18 cellular contexts compared by ENCODE assay signal in the genomic region with DNA sequence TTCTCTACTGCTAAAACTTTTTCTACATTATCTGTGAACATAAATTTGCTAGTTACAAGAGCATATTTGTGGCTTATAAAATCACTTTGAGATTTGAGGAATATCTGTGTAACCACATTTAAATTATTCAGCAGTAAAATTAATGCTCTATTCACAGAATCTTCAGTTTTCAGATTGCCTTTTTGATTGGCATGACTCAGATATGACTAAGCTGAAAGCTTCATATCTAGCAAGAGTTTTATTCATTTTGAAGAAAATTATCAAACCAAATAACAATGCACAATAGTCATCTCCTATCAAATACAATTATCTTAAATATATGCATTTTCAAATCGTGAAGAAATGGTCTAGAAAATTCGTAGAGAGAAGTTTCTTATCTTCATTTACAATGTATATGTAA.
DNase-seq lines count a peak whose midpoint lies in the region; ATAC-seq, FAIRE-seq and TF ChIP-seq lines count a peak whose summit lies in the region.
"Had no signal": no experiment of that assay in that cellular context is flagged by ENCODE, and none has a peak within 500 bp of the region (broad histone marks: within the 10 kb centered on the region; RNA-seq: fewer than 3 reads in every experiment).

No MANE protein-coding gene starts in this region.

- H3K27ac ChIP-seq in HCT116 (ENCODE audit: low read depth, low read length) (no peak overlapping the region), PC-3 (ENCODE audit: low read length) (no peak overlapping the region), astrocyte (ENCODE audit: low read depth, low read length) (no peak overlapping the region), caudate nucleus (ENCODE audit: low read depth, low read length) (no peak overlapping the region), left lung (no peak overlapping the region), heart left ventricle (no peak overlapping the region)
- H3K27ac ChIP-seq: 22Rv1, HL-60 had no signal

- H4K20me1 ChIP-seq in HCT116 (ENCODE audit: insufficient read depth) (no peaks in the 10 kb centered on the region), PC-3 (ENCODE audit: low read length) (no peaks in the 10 kb centered on the region), astrocyte (ENCODE audit: insufficient read depth, low read length) (no peaks in the 10 kb centered on the region)

- H3K79me2 ChIP-seq in HCT116 (ENCODE audit: insufficient read depth, low read length) (no peaks in the 10 kb centered on the region), PC-3 (ENCODE audit: low read length) (no peaks in the 10 kb centered on the region), astrocyte (ENCODE audit: insufficient read depth, low read length) (no peaks in the 10 kb centered on the region)

- POLR2A ChIA-PET in HCT116 (lab: Charles Lee): no interaction called here
- POLR2A ChIA-PET in PC-3 (lab: Charles Lee; ENCODE audit: unreplicated experiment): no interaction called here

- no peaks in the 10 kb centered on the region for H3K4me1 ChIP-seq in HCT116 (ENCODE audit: control insufficient read depth in 1 of 2, insufficient read depth in 2 of 2, low read length in 2 of 2)
- no peaks in the 10 kb centered on the region for H3K4me1 ChIP-seq in PC-3 (ENCODE audit: insufficient read depth, low read length)
- H3K4me1 ChIP-seq in astrocyte (ENCODE audit: insufficient read depth, low read length): no peaks in the 10 kb centered on the region
- H3K4me1 ChIP-seq in left lung: no peaks in the 10 kb centered on the region
- H3K4me1 ChIP-seq in heart left ventricle: no peaks in the 10 kb centered on the region
- H3K4me1 ChIP-seq: HAP-1 had no signal

- no peak for TF ChIP-seq CTCF in HCT116 (IDR thresholded peaks at IDR 0.05 in 2 of 3, conservative IDR thresholded peaks at IDR 0.05 in 1 of 3; ENCODE audit: borderline replicate concordance in 1 of 3, insufficient read depth in 1 of 3, low read depth in 2 of 3, low read length in 2 of 3)
- no peak for TF ChIP-seq CTCF in PC-3 (conservative IDR thresholded peaks at IDR 0.05; ENCODE audit: low read depth, low read length)
- TF ChIP-seq CTCF in astrocyte (IDR thresholded peaks at IDR 0.05; ENCODE audit: insufficient read depth, low read depth, low read length): no peak
- no peak for TF ChIP-seq CTCF in left lung (IDR thresholded peaks at IDR 0.05)
- no peak for TF ChIP-seq CTCF in heart left ventricle (IDR thresholded peaks at IDR 0.05)

- H3K36me3 Mint-ChIP-seq in astrocyte (ENCODE audit: low read depth, unreplicated experiment): no peaks in the 10 kb centered on the region
- H3K36me3 Mint-ChIP-seq: CD14-positive monocyte; CD8-positive, alpha-beta T cell had no signal

- intact Hi-C loops in HCT116 (cut with micrococcal nuclease): no loop called here
- intact Hi-C loops in PC-3 (cut with micrococcal nuclease): no loop called here
- intact Hi-C loops in cardiac septum (cut with DNase I): no loop called here
- intact Hi-C loops in left lung (cut with DNase I): no loop called here
- intact Hi-C loops in heart left ventricle (cut with DNase I): no loop called here

- 47 to 56% (median 51%) methylated on average over 2 of the region's 2 CpGs for WGBS in heart left ventricle, 4 donors

- no peaks in the 10 kb centered on the region for H3K4me1 Mint-ChIP-seq in astrocyte (ENCODE audit: low read depth, unreplicated experiment)
- H3K4me1 Mint-ChIP-seq: CD14-positive monocyte had no signal

- RAD21 ChIA-PET in HCT116 (lab: Charles Lee; ENCODE audit: low non-redundant PET in 1 of 2, low total read pairs in 2 of 2, uncharacterized antibody in 2 of 2, unreplicated experiment in 2 of 2): no interaction called here

- DNase-seq in COLO829 (ENCODE audit: low spot score): peak; percentile 70
- no peak for DNase-seq in HCT116 (ENCODE audit: low read depth, low spot score)
- DNase-seq in PC-3: peak; percentile 12
- peak; percentile 13 for DNase-seq in astrocyte (ENCODE audit: low read depth)
- no peak for DNase-seq in caudate nucleus (lab: John Stamatoyannopoulos, UW)
- no peak for DNase-seq in cardiac septum (ENCODE audit: low spot score)
- DNase-seq in left lung: no peak
- no peak for DNase-seq in heart left ventricle
- DNase-seq: CD8-positive, alpha-beta T cell; DMS 273 treated with DMSO at 0.1 percent for 48 hours; GDM1 had no signal

- H2AFZ ChIP-seq in HCT116 (ENCODE audit: low read depth, low read length, poor library complexity, severe bottlenecking): no peak overlapping the region
- no peak overlapping the region for H2AFZ ChIP-seq in PC-3 (ENCODE audit: low read length)
- H2AFZ ChIP-seq in astrocyte (ENCODE audit: low read depth, low read length): no peak overlapping the region

- BruUV-seq in HCT116 (replicated peaks; lab: Mats Ljungman, UMichigan) (no TSS peak), PC-3 (replicated peaks; lab: Mats Ljungman, UMichigan) (no TSS peak)

- H3K27me3 Mint-ChIP-seq in astrocyte (ENCODE audit: low read depth, unreplicated experiment): no peaks in the 10 kb centered on the region

- no peaks in the 10 kb centered on the region for H3F3A ChIP-seq in PC-3 (ENCODE audit: low read length, unreplicated experiment)

- no peaks in the 10 kb centered on the region for H3K27me3 ChIP-seq in HCT116 (ENCODE audit: insufficient read depth, low read length)
- no peaks in the 10 kb centered on the region for H3K27me3 ChIP-seq in PC-3 (ENCODE audit: low read length)
- H3K27me3 ChIP-seq in astrocyte (ENCODE audit: insufficient read depth, low read length): no peaks in the 10 kb centered on the region
- H3K27me3 ChIP-seq in left lung: no peaks in the 10 kb centered on the region
- no peaks in the 10 kb centered on the region for H3K27me3 ChIP-seq in heart left ventricle

- H3K9ac ChIP-seq in HCT116 (ENCODE audit: low read length) (no peak overlapping the region), PC-3 (ENCODE audit: low read length) (no peak overlapping the region), astrocyte (ENCODE audit: low read length) (no peak overlapping the region)

- no peak for ATAC-seq in HCT116
- ATAC-seq in PC-3: no peak
- no peak for ATAC-seq in left lung
- no peak for ATAC-seq in heart left ventricle
- ATAC-seq: CD8-positive, alpha-beta T cell had no signal

- no peak overlapping the region for H3K4me3 Mint-ChIP-seq in astrocyte (ENCODE audit: unreplicated experiment)
- H3K4me3 Mint-ChIP-seq: CD14-positive monocyte; CD8-positive, alpha-beta T cell had no signal

- H3K27ac Mint-ChIP-seq in astrocyte (ENCODE audit: unreplicated experiment): no peak overlapping the region
- H3K27ac Mint-ChIP-seq: CD14-positive monocyte; CD8-positive, alpha-beta T cell had no signal

- no peak for FAIRE-seq in astrocyte (lab: Jason Lieb, UNC)
- FAIRE-seq: GM12892, GM19239, H1 had no signal

- no peaks in the 10 kb centered on the region for H3K9me3 Mint-ChIP-seq in astrocyte (ENCODE audit: unreplicated experiment)
- H3K9me3 Mint-ChIP-seq: CD8-positive, alpha-beta T cell had no signal

- H3K9me3 ChIP-seq in HCT116 (ENCODE audit: control insufficient read depth in 1 of 2, insufficient read depth in 1 of 2, low read depth in 1 of 2, low read length in 2 of 2): no peaks in the 10 kb centered on the region
- H3K9me3 ChIP-seq in PC-3 (ENCODE audit: low read length): no peaks in the 10 kb centered on the region
- H3K9me3 ChIP-seq in astrocyte (ENCODE audit: insufficient read depth, low read depth, low read length): no peaks in the 10 kb centered on the region
- no peaks in the 10 kb centered on the region for H3K9me3 ChIP-seq in left lung
- H3K9me3 ChIP-seq in heart left ventricle: no peaks in the 10 kb centered on the region
- H3K9me3 ChIP-seq: HAP-1 had no signal

- no peaks in the 10 kb centered on the region for H3K36me3 ChIP-seq in HCT116 (ENCODE audit: control insufficient read depth in 1 of 2, insufficient read depth in 2 of 2, low read length in 2 of 2)
- H3K36me3 ChIP-seq in PC-3 (ENCODE audit: low read depth, low read length): no peaks in the 10 kb centered on the region
- no peaks in the 10 kb centered on the region for H3K36me3 ChIP-seq in astrocyte (ENCODE audit: insufficient read depth, low read length)
- H3K36me3 ChIP-seq in left lung: no peaks in the 10 kb centered on the region
- no peaks in the 10 kb centered on the region for H3K36me3 ChIP-seq in heart left ventricle
- H3K36me3 ChIP-seq: HAP-1 had no signal

- no peak overlapping the region for H3K4me2 ChIP-seq in HCT116 (ENCODE audit: low read length)
- H3K4me2 ChIP-seq in PC-3 (ENCODE audit: low read length): no peak overlapping the region
- H3K4me2 ChIP-seq in astrocyte (ENCODE audit: low read length): no peak overlapping the region

- H3K9me2 ChIP-seq in HCT116 (ENCODE audit: insufficient read depth) (peaks cover 5% of the 10 kb centered on the region; the same call in 1 of the 2 replicates), PC-3 (replicated peaks; ENCODE audit: low read length) (no peaks in the 10 kb centered on the region)

- CTCF ChIA-PET in HCT116 (lab: Charles Lee) (no interaction called here), PC-3 (lab: Charles Lee) (no interaction called here)

- no peak for TF ChIP-seq POLR2A in HCT116 (IDR thresholded peaks at IDR 0.05; ENCODE audit: borderline replicate concordance, extremely low read depth, insufficient read depth, insufficient read length)
- TF ChIP-seq POLR2A in heart left ventricle (IDR thresholded peaks at IDR 0.05): no peak

- H3K4me3 ChIP-seq in HCT116 (replicated peaks in 1 of 2; ENCODE audit: low read depth in 1 of 2, low read length in 2 of 2): no peak overlapping the region
- no peak overlapping the region for H3K4me3 ChIP-seq in PC-3 (ENCODE audit: low read length)
- no peak overlapping the region for H3K4me3 ChIP-seq in astrocyte (ENCODE audit: insufficient read depth, low read depth, low read length)
- no peak overlapping the region for H3K4me3 ChIP-seq in left lung
- H3K4me3 ChIP-seq in heart left ventricle: no peak overlapping the region
- H3K4me3 ChIP-seq: HAP-1 had no signal

- no peak for TF ChIP-seq RAD21 in HCT116 (IDR thresholded peaks at IDR 0.05; ENCODE audit: low read depth)

TF ChIP-seq in HCT116, 20 proteins besides CTCF, POLR2A, EP300 and RAD21:
- TF ChIP-seq FOSL1 (IDR thresholded peaks at IDR 0.05; ENCODE audit: low read depth) (peak; percentile 6; the same call in 1 of the 2 replicates), EGR1 (IDR thresholded peaks at IDR 0.05; ENCODE audit: low read depth) (no peak), CBX3 (IDR thresholded peaks at IDR 0.05; ENCODE audit: low read depth) (no peak)

Comparison
In these comparisons a context has a peak if more than half of its experiments do, and no peak if none do; other contexts are left out.
1. DNase-seq: peak in COLO829 (single experiment), PC-3 (single experiment) and astrocyte (single experiment); none in HCT116 (single experiment), caudate nucleus (0 of 61), cardiac septum (single experiment), left lung (0 of 2) and heart left ventricle (0 of 5).